ENCODE assay signal across 9 cellular contexts in genomic region chr5:108726446-108727091, GRCh38. TPM values are rescaled to one million over a fixed set of nuclear protein-coding genes. Genes with fewer than 3 reads are reported as not detected.
A peak's percentile ranks its signal among the peaks of the same experiment; 100 is the strongest.
DNase-seq lines count a peak whose midpoint lies in the region; ATAC-seq and TF ChIP-seq lines count a peak whose summit lies in the region.
"Had no signal": no experiment of that assay in that cellular context is flagged by ENCODE, and none has a peak within 500 bp of the region (broad histone marks: within the 10 kb centered on the region; RNA-seq: fewer than 3 reads in every experiment).

No MANE protein-coding gene starts in this region.

- H3K4me2 ChIP-seq in Loucy (ENCODE audit: low read depth, low read length, poor library complexity, severe bottlenecking): peak overlapping the region; percentile 88

- peak overlapping the region; percentile 82 to 93 (median 90) for H3K4me3 Mint-ChIP-seq in CD8-positive, alpha-beta memory T cell
- H3K4me3 Mint-ChIP-seq in nephron progenitor cell: peak overlapping the region; percentile 92

- POLR2A ChIA-PET in CD8-positive, alpha-beta memory T cell (lab: Charles Lee): interaction anchor here (1.2 kb wide), 1 partner anchor 22 kb away, joined by 5 read pairs; the partner anchor contains the start of gene FER

- intact Hi-C loops in colonic mucosa (cut with DNase I): no loop called here

- ATAC-seq in HG02678 (IDR thresholded peaks at IDR 0.05; ENCODE audit: unreplicated experiment): no peak
- no peak for ATAC-seq in esophagus mucosa
- no peak for ATAC-seq in HG03039 (IDR thresholded peaks at IDR 0.05; ENCODE audit: unreplicated experiment)
- ATAC-seq in stimulated activated naive CD8-positive, alpha-beta T cell treated with anti-CD3 and anti-CD28 coated beads, Interleukin-15, Interleukin-2, amounts not matched to agents 100 U/mL and 50 U/mL, for 24 hours: no peak

- H3K4me1 Mint-ChIP-seq in CD8-positive, alpha-beta memory T cell: peaks cover 20 to 31% (median 30%) of the 10 kb centered on the region in 3 donors
- H3K4me1 Mint-ChIP-seq in nephron progenitor cell: peaks cover 24% of the 10 kb centered on the region

- CTCF ChIA-PET in CD8-positive, alpha-beta memory T cell (lab: Charles Lee): no interaction called here

- no peaks in the 10 kb centered on the region for H3K9me3 Mint-ChIP-seq in CD8-positive, alpha-beta memory T cell
- no peaks in the 10 kb centered on the region for H3K9me3 Mint-ChIP-seq in nephron progenitor cell

- H3K27me3 Mint-ChIP-seq in CD8-positive, alpha-beta memory T cell: peaks cover 3 to 15% of the 10 kb centered on the region in 2 donors
- H3K27me3 Mint-ChIP-seq in nephron progenitor cell (ENCODE audit: low read depth, poor library complexity): peaks cover 6% of the 10 kb centered on the region

- no peaks in the 10 kb centered on the region for H3K79me2 ChIP-seq in Loucy (ENCODE audit: insufficient read depth, low read length)

- H3K4me1 ChIP-seq in CD8-positive, alpha-beta memory T cell (ENCODE audit: insufficient read depth, low read length): peaks cover 6% of the 10 kb centered on the region
- peaks cover 9% of the 10 kb centered on the region for H3K4me1 ChIP-seq in Loucy (ENCODE audit: insufficient read depth, low read length, poor library complexity, severe bottlenecking)
- H3K4me1 ChIP-seq in colonic mucosa: no peaks in the 10 kb centered on the region

- no peaks in the 10 kb centered on the region for H3F3A ChIP-seq in Loucy (ENCODE audit: low read depth)

- no peaks in the 10 kb centered on the region for H3K36me3 ChIP-seq in CD8-positive, alpha-beta memory T cell (ENCODE audit: insufficient read depth, low read length)
- H3K36me3 ChIP-seq in Loucy (ENCODE audit: insufficient read depth, low read length): no peaks in the 10 kb centered on the region
- H3K36me3 ChIP-seq in colonic mucosa: no peaks in the 10 kb centered on the region

- peak overlapping the region; percentile 48 for H3K27ac ChIP-seq in CD8-positive, alpha-beta memory T cell (ENCODE audit: low read depth, low read length)
- H3K27ac ChIP-seq in colonic mucosa: peak overlapping the region; percentile 97

- H3K36me3 Mint-ChIP-seq in CD8-positive, alpha-beta memory T cell: peaks cover 0 to 4% (median 0%) of the 10 kb centered on the region in 3 donors
- no peaks in the 10 kb centered on the region for H3K36me3 Mint-ChIP-seq in nephron progenitor cell (ENCODE audit: low read depth)

- no peak overlapping the region for H2AFZ ChIP-seq in Loucy (ENCODE audit: low read length)

- H3K9me3 ChIP-seq in CD8-positive, alpha-beta memory T cell (ENCODE audit: low read length): no peaks in the 10 kb centered on the region
- H3K9me3 ChIP-seq in Loucy (ENCODE audit: insufficient read depth, low read depth, low read length): no peaks in the 10 kb centered on the region
- H3K9me3 ChIP-seq in colonic mucosa: no peaks in the 10 kb centered on the region

- TF ChIP-seq CTCF in Loucy (conservative IDR thresholded peaks at IDR 0.05; ENCODE audit: low read length): no peak
- TF ChIP-seq CTCF in colonic mucosa (IDR thresholded peaks at IDR 0.05): no peak
- TF ChIP-seq CTCF in nephron progenitor cell (IDR thresholded peaks at IDR 0.05): no peak

- DNase-seq in CD8-positive, alpha-beta memory T cell: no peak
- no peak for DNase-seq in colonic mucosa
- no peak for DNase-seq in nephron progenitor cell
- no peak for DNase-seq in stimulated activated naive CD8-positive, alpha-beta T cell treated with anti-CD3 and anti-CD28 coated beads, Interleukin-15, Interleukin-2, amounts not matched to agents 100 U/mL and 50 U/mL, for 24 hours
- DNase-seq: NCI-H1930 had no signal

- H3K27me3 ChIP-seq in CD8-positive, alpha-beta memory T cell (ENCODE audit: insufficient read depth, low read length, poor library complexity, severe bottlenecking): no peaks in the 10 kb centered on the region
- H3K27me3 ChIP-seq in Loucy (ENCODE audit: insufficient read depth, low read length, poor library complexity, severe bottlenecking) (no peaks in the 10 kb centered on the region), colonic mucosa (no peaks in the 10 kb centered on the region)

- no peaks in the 10 kb centered on the region for H3K9me2 ChIP-seq in Loucy (replicated peaks; ENCODE audit: low read depth, low read length)

- H4K20me1 ChIP-seq in Loucy (ENCODE audit: insufficient read depth, low read length, poor library complexity, severe bottlenecking): no peaks in the 10 kb centered on the region

- H3K27ac Mint-ChIP-seq in CD8-positive, alpha-beta memory T cell: peak overlapping the region in 6 of 8 donors; percentile 6 to 89 (median 56)
- H3K27ac Mint-ChIP-seq in nephron progenitor cell: peak overlapping the region; percentile 11

- no peak overlapping the region for H3K4me3 ChIP-seq in CD8-positive, alpha-beta memory T cell (ENCODE audit: low read length)
- H3K4me3 ChIP-seq in Loucy (ENCODE audit: low read length, poor library complexity, severe bottlenecking): no peak overlapping the region
- H3K4me3 ChIP-seq in colonic mucosa: no peak overlapping the region

- H3K9ac ChIP-seq in Loucy (ENCODE audit: low read depth, low read length, poor library complexity, severe bottlenecking) (no peak overlapping the region), colonic mucosa (ENCODE audit: low read depth in 2 of 2, low read length in 2 of 2) (no peak overlapping the region)

RNA-seq across cellular contexts. Expression of gene FER, which starts 21.1 kb away (rescaled TPM):
- 10 to 100 TPM; 10.1 to 10.6 TPM for total RNA-seq in CD8-positive, alpha-beta memory T cell
- 11.3 TPM for polyA plus RNA-seq in CD8-positive, alpha-beta memory T cell
- total RNA-seq in colonic mucosa (10 to 100 TPM; 10.8 to 15.7 TPM), esophagus mucosa (20.4 TPM)
